1 cellular context compared by ENCODE assay signal in the genomic region with DNA sequence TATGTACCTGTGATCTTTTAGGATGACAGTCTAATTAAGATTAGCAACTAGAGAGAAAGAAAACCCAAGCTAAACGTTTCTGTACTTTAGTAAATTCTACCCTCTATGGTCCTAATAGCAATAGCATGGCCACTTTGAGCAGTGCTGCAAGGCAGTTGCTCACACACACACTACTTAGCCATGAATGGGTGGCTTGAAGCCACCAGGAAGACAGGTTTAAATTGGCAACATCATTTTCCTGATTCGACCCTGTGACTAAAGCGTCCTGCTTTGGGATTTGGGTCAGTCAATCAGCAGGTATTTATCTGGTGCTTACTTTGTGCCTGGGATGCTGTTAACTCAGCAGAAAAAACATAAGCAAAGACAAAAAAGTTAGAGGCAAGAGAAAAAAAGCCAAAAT.
TF ChIP-seq lines count a peak whose summit lies in the region.

No MANE protein-coding gene starts in this region.

TF ChIP-seq in GM23338, 12 proteins besides CTCF, POLR2A, EP300 and RAD21 (continued from another document):
- TF ChIP-seq, protein P1, sequence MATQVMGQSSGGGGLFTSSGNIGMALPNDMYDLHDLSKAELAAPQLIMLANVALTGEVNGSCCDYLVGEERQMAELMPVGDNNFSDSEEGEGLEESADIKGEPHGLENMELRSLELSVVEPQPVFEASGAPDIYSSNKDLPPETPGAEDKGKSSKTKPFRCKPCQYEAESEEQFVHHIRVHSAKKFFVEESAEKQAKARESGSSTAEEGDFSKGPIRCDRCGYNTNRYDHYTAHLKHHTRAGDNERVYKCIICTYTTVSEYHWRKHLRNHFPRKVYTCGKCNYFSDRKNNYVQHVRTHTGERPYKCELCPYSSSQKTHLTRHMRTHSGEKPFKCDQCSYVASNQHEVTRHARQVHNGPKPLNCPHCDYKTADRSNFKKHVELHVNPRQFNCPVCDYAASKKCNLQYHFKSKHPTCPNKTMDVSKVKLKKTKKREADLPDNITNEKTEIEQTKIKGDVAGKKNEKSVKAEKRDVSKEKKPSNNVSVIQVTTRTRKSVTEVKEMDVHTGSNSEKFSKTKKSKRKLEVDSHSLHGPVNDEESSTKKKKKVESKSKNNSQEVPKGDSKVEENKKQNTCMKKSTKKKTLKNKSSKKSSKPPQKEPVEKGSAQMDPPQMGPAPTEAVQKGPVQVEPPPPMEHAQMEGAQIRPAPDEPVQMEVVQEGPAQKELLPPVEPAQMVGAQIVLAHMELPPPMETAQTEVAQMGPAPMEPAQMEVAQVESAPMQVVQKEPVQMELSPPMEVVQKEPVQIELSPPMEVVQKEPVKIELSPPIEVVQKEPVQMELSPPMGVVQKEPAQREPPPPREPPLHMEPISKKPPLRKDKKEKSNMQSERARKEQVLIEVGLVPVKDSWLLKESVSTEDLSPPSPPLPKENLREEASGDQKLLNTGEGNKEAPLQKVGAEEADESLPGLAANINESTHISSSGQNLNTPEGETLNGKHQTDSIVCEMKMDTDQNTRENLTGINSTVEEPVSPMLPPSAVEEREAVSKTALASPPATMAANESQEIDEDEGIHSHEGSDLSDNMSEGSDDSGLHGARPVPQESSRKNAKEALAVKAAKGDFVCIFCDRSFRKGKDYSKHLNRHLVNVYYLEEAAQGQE (IDR thresholded peaks at IDR 0.05; ENCODE audit: unreplicated experiment), result no peak
- no peak for TF ChIP-seq CREB1 (CRISPR knock-in tag; IDR thresholded peaks at IDR 0.05; ENCODE audit: low read depth)
- TF ChIP-seq JUNB (IDR thresholded peaks at IDR 0.05; ENCODE audit: unreplicated experiment), result no peak
- no peak for TF ChIP-seq ZNF331 (CRISPR knock-in tag; IDR thresholded peaks at IDR 0.05; ENCODE audit: low read depth)
- TF ChIP-seq STAT1 (IDR thresholded peaks at IDR 0.05; ENCODE audit: unreplicated experiment), result no peak
- no peak for TF ChIP-seq EZH2 (IDR thresholded peaks at IDR 0.05; ENCODE audit: low read depth, unreplicated experiment)
- TF ChIP-seq POLR2AphosphoS5 (IDR thresholded peaks at IDR 0.05; ENCODE audit: low read depth), result no peak
- TF ChIP-seq, protein P2, sequence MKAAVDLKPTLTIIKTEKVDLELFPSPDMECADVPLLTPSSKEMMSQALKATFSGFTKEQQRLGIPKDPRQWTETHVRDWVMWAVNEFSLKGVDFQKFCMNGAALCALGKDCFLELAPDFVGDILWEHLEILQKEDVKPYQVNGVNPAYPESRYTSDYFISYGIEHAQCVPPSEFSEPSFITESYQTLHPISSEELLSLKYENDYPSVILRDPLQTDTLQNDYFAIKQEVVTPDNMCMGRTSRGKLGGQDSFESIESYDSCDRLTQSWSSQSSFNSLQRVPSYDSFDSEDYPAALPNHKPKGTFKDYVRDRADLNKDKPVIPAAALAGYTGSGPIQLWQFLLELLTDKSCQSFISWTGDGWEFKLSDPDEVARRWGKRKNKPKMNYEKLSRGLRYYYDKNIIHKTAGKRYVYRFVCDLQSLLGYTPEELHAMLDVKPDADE (IDR thresholded peaks at IDR 0.05), result no peak
- no peak for TF ChIP-seq EZH2phosphoT487 (IDR thresholded peaks at IDR 0.05; ENCODE audit: unreplicated experiment)
- no peak for TF ChIP-seq ZNF114 (CRISPR knock-in tag; IDR thresholded peaks at IDR 0.05)
- no peak for TF ChIP-seq NANOG (IDR thresholded peaks at IDR 0.05; ENCODE audit: borderline replicate concordance)
